In the genomic region with DNA sequence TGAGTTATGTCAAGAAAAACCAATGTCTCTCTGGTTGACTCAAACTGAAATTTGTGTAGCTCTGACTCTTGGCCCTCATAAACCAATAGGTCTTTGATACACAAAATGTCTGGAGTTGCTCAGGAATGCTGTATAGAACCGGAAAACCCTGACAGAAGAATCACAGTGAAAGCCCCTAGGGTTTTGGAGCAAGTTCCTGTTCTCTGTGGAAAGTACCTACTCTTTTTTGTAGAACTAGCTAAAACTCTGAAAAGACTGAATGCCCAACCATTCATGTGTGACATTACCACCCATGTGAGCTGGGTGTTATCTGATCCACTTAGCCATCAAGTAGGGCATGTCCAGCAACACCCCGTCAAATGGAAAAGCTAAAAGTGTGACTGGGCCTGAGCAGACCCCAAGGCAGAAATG, we compare ENCODE assay signal across 19 cellular contexts. TPM values are rescaled to one million over a fixed set of nuclear protein-coding genes. Genes with fewer than 3 reads are reported as not detected.
"Had no signal": no experiment of that assay in that cellular context is flagged by ENCODE, and none has a peak within 500 bp of the region (broad histone marks: within the 10 kb centered on the region; RNA-seq: fewer than 3 reads in every experiment).

No MANE protein-coding gene starts in this region.

- H3K27me3 ChIP-seq: right atrium auricular region, transverse colon had no signal

- H3K9me3 ChIP-seq: lower lobe of right lung, right atrium auricular region, transverse colon had no signal

- H3K4me1 ChIP-seq: lower lobe of right lung, right atrium auricular region had no signal

- DNase-seq: activated CD4-positive, alpha-beta T cell treated with anti-CD3 and anti-CD28 coated beads for 4 hours; activated CD8-positive, alpha-beta T cell treated with anti-CD3 and anti-CD28 coated beads for 36 hours; activated effector memory CD4-positive, alpha-beta T cell treated with Interleukin-2 at 50 U/mL for 16 hours; activated naive CD4-positive, alpha-beta T cell treated with anti-CD3 and anti-CD28 coated beads, Interleukin-2, amount 50 U/mL, for 16 hours; activated T-cell treated with anti-CD3 and anti-CD28 coated beads, Interleukin-2, amount 50 U/mL, for 4 hours; head of caudate nucleus; lower lobe of right lung; nucleus accumbens; stimulated activated CD4-positive, alpha-beta T cell treated with anti-CD3 and anti-CD28 coated beads, Interleukin-2, amount 100 ng/mL, for 48 hours; stimulated activated naive CD4-positive, alpha-beta T cell treated with Interleukin-2 at 50 U/mL for 16 hours; substantia nigra; transverse colon; WERI-Rb-1 had no signal

- H3K4me3 ChIP-seq: lower lobe of right lung, right atrium auricular region, transverse colon had no signal

- H3K36me3 ChIP-seq: lower lobe of right lung, right atrium auricular region, transverse colon, WERI-Rb-1 had no signal

- H3K27ac ChIP-seq: lower lobe of right lung, right atrium auricular region, transverse colon, WERI-Rb-1 had no signal

RNA-seq across cellular contexts. Expression of gene CCL4, which starts 28.8 kb away (rescaled TPM):
- total RNA-seq: bronchial epithelial cell, dermis microvascular lymphatic vessel endothelial cell, progenitor cell of endocrine pancreas had no signal

RNA-seq across cellular contexts. Expression of gene CCL3, which starts 42.5 kb away (rescaled TPM):
- total RNA-seq: bronchial epithelial cell, dermis microvascular lymphatic vessel endothelial cell, progenitor cell of endocrine pancreas had no signal

RNA-seq across cellular contexts. Expression of gene TBC1D3B, which starts 44.0 kb away (rescaled TPM):
- total RNA-seq: epithelial cell of proximal tubule, right atrium auricular region, skeletal muscle tissue had no signal
